In genomic region chr16:73067671-73068545, GRCh38 we compare ENCODE assay signal across 12 cellular contexts. TPM values are rescaled to one million over a fixed set of nuclear protein-coding genes. Genes with fewer than 3 reads are reported as not detected.
DNase-seq lines count a peak whose midpoint lies in the region; ATAC-seq, FAIRE-seq and TF ChIP-seq lines count a peak whose summit lies in the region.
"Had no signal": no experiment of that assay in that cellular context is flagged by ENCODE, and none has a peak within 500 bp of the region (broad histone marks: within the 10 kb centered on the region; RNA-seq: fewer than 3 reads in every experiment).

No MANE protein-coding gene starts in this region.

- H3K4me1 ChIP-seq in heart right ventricle (peaks cover 25 to 85% (median 61%) of the 10 kb centered on the region in 9 donors), foreskin keratinocyte (peaks cover 23% of the 10 kb centered on the region), pancreas (peaks cover 0 to 47% (median 6%) of the 10 kb centered on the region in 3 donors), urinary bladder (ENCODE audit: insufficient read depth) (peaks cover 4% of the 10 kb centered on the region)

- DNase-seq in heart right ventricle: no peak
- DNase-seq in left cardiac atrium: no peak
- DNase-seq in foreskin keratinocyte: no peak
- no peak for DNase-seq in pancreas
- no peak for DNase-seq in activated CD8-positive, alpha-beta memory T cell treated with anti-CD3 and anti-CD28 coated beads for 24 hours
- no peak for DNase-seq in NCI-H510A (lab: John Stamatoyannopoulos, UW)
- DNase-seq: activated T-cell treated with anti-CD3 and anti-CD28 coated beads, Interleukin-2, amount 50 U/mL, for 72 hours had no signal

- H3K9me3 ChIP-seq in heart right ventricle: no peaks in the 10 kb centered on the region
- H3K9me3 ChIP-seq in pancreas: no peaks in the 10 kb centered on the region

- intact Hi-C loops in heart right ventricle (cut with DNase I): loop anchor here in 6 of 10 donors (5.0 to 10.0 kb wide), 3 partner anchors 104 to 403 kb away; no protein-coding TSS in a partner anchor
- intact Hi-C loops in left cardiac atrium (cut with DNase I): loop anchor here in 1 of 2 donors (10.0 kb wide), 1 partner anchor 107 kb away; no protein-coding TSS in a partner anchor
- intact Hi-C loops in pancreas (cut with DNase I): loop anchor here in 1 of 3 donors (10.0 kb wide), 2 partner anchors 97 to 127 kb away; no protein-coding TSS in a partner anchor

- TF ChIP-seq CTCF in heart right ventricle (IDR thresholded peaks at IDR 0.05) (no peak), foreskin keratinocyte (conservative IDR thresholded peaks at IDR 0.05) (no peak), pancreas (IDR thresholded peaks at IDR 0.05) (no peak)

- ATAC-seq in heart right ventricle (no peak), left cardiac atrium (no peak), foreskin keratinocyte (no peak), pancreas (no peak), HG03442 (IDR thresholded peaks at IDR 0.05; ENCODE audit: unreplicated experiment) (no peak)
- ATAC-seq: activated T-cell treated with anti-CD3 and anti-CD28 coated beads, Interleukin-2, amount 50 U/mL, for 72 hours; stimulated activated effector memory CD8-positive, alpha-beta T cell treated with anti-CD3 and anti-CD28 coated beads, Interleukin-12 subunit alpha, Interleukin-12 subunit beta, amount 100 ng/mL, for 72 hours had no signal

- H3K27ac ChIP-seq in heart right ventricle (peak overlapping the region; percentile 50 to 95 (median 86)), foreskin keratinocyte (peak overlapping the region; percentile 17), pancreas (peak overlapping the region in 3 of 4 donors; percentile 42 to 92 (median 84)), urinary bladder (ENCODE audit: low read depth) (peak overlapping the region; percentile 28)
- H3K27ac ChIP-seq: cardiac muscle cell had no signal

- WGBS in heart right ventricle, 2 donors: 65 to 84% methylated on average over 5 of the region's 5 CpGs
- 75 to 90% methylated on average over 5 of the region's 5 CpGs for WGBS in pancreas, 2 donors
- WGBS in urinary bladder: 87% methylated on average over 5 of the region's 5 CpGs

- H3K4me3 ChIP-seq in heart right ventricle (no peak overlapping the region), pancreas (no peak overlapping the region), urinary bladder (ENCODE audit: low read depth, low read length) (no peak overlapping the region)
- H3K4me3 ChIP-seq: cardiac muscle cell had no signal

- H3K36me3 ChIP-seq in heart right ventricle: no peaks in the 10 kb centered on the region
- H3K36me3 ChIP-seq in pancreas: no peaks in the 10 kb centered on the region
- H3K36me3 ChIP-seq in urinary bladder (ENCODE audit: insufficient read depth): no peaks in the 10 kb centered on the region
- H3K36me3 ChIP-seq: cardiac muscle cell had no signal

- H3K27me3 ChIP-seq in heart right ventricle (peaks cover 0 to 52% (median 39%) of the 10 kb centered on the region in 7 donors), foreskin keratinocyte (no peaks in the 10 kb centered on the region), pancreas (peaks cover 0 to 4% (median 0%) of the 10 kb centered on the region in 4 donors)

- FAIRE-seq in pancreas (lab: Jason Lieb, UNC): no peak
- FAIRE-seq: frontal cortex had no signal

RNA-seq across cellular contexts. Expression of gene ZFHX3, which starts 20.0 kb away (rescaled TPM):
- total RNA-seq in heart right ventricle (10 to 100 TPM in 6 of 10 donors, 1 to 10 TPM in 4; 7.9 to 15.2 (median 11.7) TPM), left cardiac atrium (10 to 100 TPM; 11.9 to 12.6 TPM), foreskin keratinocyte (5.9 and 8.9 TPM in 2 replicates), pancreas (10 to 100 TPM in 4 of 6 donors, 1 to 10 TPM in 2; 8.7 to 17.6 (median 10.4) TPM), urinary bladder (19.4 TPM)
- polyA plus RNA-seq in heart right ventricle (1 to 10 TPM; 1.6 to 4.0 TPM), foreskin keratinocyte (1.1 and 1.2 TPM in 2 replicates), pancreas (1 to 10 TPM; 2.5 to 4.5 TPM), urinary bladder (11.8 TPM)

Comparison
In these comparisons a context has a peak if more than half of its experiments do, and no peak if none do; other contexts are left out.
1. H3K27ac ChIP-seq: peak in every context shown above with its lines; median percentile 86 in heart right ventricle; 84 in pancreas; 28 in urinary bladder; 17 in foreskin keratinocyte.